ENCODE assay signal across 8 cellular contexts in the genomic region with DNA sequence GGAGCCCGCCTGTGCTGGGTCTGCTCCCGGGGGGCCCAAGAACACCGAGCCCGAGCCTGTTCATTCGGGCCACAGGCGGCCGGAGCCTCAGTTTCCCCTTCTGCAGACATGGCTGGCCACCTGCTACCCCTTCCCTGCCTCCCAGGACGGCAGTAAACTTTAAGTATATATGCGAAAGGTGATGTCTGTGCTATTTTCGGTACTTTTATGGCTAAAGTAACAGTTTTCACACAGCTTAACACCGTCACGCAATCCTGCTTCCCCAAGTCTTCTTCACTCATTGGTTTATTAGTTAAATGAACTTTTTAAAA. TPM values are rescaled to one million over a fixed set of nuclear protein-coding genes. Genes with fewer than 3 reads are reported as not detected.
DNase-seq lines count a peak whose midpoint lies in the region; ATAC-seq and TF ChIP-seq lines count a peak whose summit lies in the region.

No MANE protein-coding gene starts in this region.

- H3K9me3 Mint-ChIP-seq in T-helper 1 cell treated with Interleukin-12 subunit alpha and Interleukin-12 subunit beta and Interleukin-4 antibody, amounts not matched to agents 30 μg/mL and 1 μg/mL, for 36 hours, result no peaks in the 10 kb centered on the region

- no peaks in the 10 kb centered on the region for H3K36me3 ChIP-seq in brain microvascular endothelial cell (replicated peaks)

- DNase-seq in T-helper 1 cell (no peak), brain microvascular endothelial cell (no peak), A172 (ENCODE audit: low spot score) (no peak)

- peak overlapping the region; percentile 91 for H3K4me3 ChIP-seq in brain microvascular endothelial cell (ENCODE audit: low read depth, low read length)
- peak overlapping the region; percentile 92 for H3K4me3 ChIP-seq in mononuclear cell (ENCODE audit: low read length)

- peak overlapping the region; percentile 89 for H3K27ac Mint-ChIP-seq in T-helper 1 cell treated with Interleukin-12 subunit alpha and Interleukin-12 subunit beta and Interleukin-4 antibody, amounts not matched to agents 30 μg/mL and 1 μg/mL, for 36 hours

- H3K27me3 ChIP-seq in brain microvascular endothelial cell (replicated peaks) (no peaks in the 10 kb centered on the region), mononuclear cell (ENCODE audit: insufficient read depth, low read length) (no peaks in the 10 kb centered on the region)

- no peaks in the 10 kb centered on the region for H3K27me3 Mint-ChIP-seq in T-helper 1 cell treated with Interleukin-12 subunit alpha and Interleukin-12 subunit beta and Interleukin-4 antibody, amounts not matched to agents 30 μg/mL and 1 μg/mL, for 36 hours (ENCODE audit: low read depth)

- H3K27ac ChIP-seq in brain microvascular endothelial cell, result peak overlapping the region; percentile 20

- peaks cover 26% of the 10 kb centered on the region for H3K4me1 ChIP-seq in mononuclear cell (ENCODE audit: insufficient read depth, low read length)

- peaks cover 12% of the 10 kb centered on the region for H3K36me3 Mint-ChIP-seq in T-helper 1 cell treated with Interleukin-12 subunit alpha and Interleukin-12 subunit beta and Interleukin-4 antibody, amounts not matched to agents 30 μg/mL and 1 μg/mL, for 36 hours (ENCODE audit: low read depth)

- peaks cover 16% of the 10 kb centered on the region for H3K4me1 Mint-ChIP-seq in T-helper 1 cell treated with Interleukin-12 subunit alpha and Interleukin-12 subunit beta and Interleukin-4 antibody, amounts not matched to agents 30 μg/mL and 1 μg/mL, for 36 hours (ENCODE audit: low read depth)

- peak; percentile 14 for ATAC-seq in HG03460 (IDR thresholded peaks at IDR 0.05; ENCODE audit: unreplicated experiment)
- ATAC-seq in HG02973 (IDR thresholded peaks at IDR 0.05; ENCODE audit: unreplicated experiment), result no peak
- no peak for ATAC-seq in HG03280 (IDR thresholded peaks at IDR 0.05; ENCODE audit: unreplicated experiment)

- H3K9me3 ChIP-seq in mononuclear cell (ENCODE audit: low read depth, low read length), result no peaks in the 10 kb centered on the region

- H3K4me3 Mint-ChIP-seq in T-helper 1 cell treated with Interleukin-12 subunit alpha and Interleukin-12 subunit beta and Interleukin-4 antibody, amounts not matched to agents 30 μg/mL and 1 μg/mL, for 36 hours, result no peak overlapping the region

- no peak for TF ChIP-seq CTCF in brain microvascular endothelial cell (IDR thresholded peaks at IDR 0.05; ENCODE audit: low read depth, low read length, missing control alignments)

- in situ Hi-C loops in brain microvascular endothelial cell (cut with HindIII; ENCODE audit: low pct_ligation_motif_present, low sequenced_read_pairs), result no loop called here

RNA-seq across cellular contexts. Expression of gene ANAPC4, which starts 0.5 kb away (rescaled TPM):
- 15.1 TPM for total RNA-seq in mononuclear cell
- total RNA-seq in A172 (2014; rRNA removed; shearing (Covaris generic)), result 32.9 and 33.2 TPM in 2 replicates
